In the genomic region with DNA sequence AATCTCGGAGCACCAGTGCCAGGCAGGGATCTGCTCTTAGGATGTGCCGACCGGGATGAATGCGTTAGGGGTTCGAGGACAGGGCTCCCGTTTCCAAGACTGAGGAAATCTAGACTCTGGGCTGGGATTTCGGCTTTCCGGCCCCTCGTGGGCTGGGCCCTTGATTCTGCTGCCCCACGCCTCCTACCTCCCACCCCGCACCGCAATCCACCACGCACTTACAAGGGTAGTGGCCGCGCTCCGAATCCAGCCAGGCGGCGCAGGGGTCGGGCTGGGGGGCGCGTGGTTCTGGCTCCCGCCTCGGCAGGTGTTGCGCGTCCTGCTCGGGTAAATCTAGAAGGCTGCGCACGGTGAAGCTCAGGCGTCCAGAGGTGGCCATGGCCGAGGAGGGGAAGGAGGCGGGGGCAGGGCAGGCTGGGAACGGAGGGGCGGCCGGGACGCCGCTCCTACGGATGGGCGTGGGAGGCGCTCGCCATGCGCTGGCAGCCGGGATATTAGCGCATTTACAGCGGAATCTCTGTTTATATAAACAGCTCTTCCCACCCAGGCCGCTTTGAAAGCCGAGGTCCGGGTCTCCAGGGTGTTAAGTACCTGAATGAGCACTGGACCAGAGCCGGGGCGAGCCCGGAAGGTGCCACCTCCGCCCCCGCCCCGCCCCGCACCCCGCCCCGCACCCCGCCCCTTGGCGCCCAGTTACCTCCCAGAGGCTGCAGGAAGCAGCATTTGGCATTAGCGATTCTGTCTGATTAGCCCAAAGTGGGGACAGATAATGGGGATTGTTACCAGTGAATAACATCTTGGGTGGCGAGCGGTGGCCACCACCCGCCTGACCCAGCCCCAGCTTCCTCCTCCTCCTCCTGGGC, we compare ENCODE assay signal across 9 cellular contexts. TPM values are rescaled to one million over a fixed set of nuclear protein-coding genes. Genes with fewer than 3 reads are reported as not detected.
DNase-seq lines count a peak whose midpoint lies in the region; ATAC-seq and TF ChIP-seq lines count a peak whose summit lies in the region.
"Had no signal": no experiment of that assay in that cellular context is flagged by ENCODE, and none has a peak within 500 bp of the region (broad histone marks: within the 10 kb centered on the region; RNA-seq: fewer than 3 reads in every experiment).

A gene (minus strand): TSS at position 604 of the 863 bp plus-strand sequence. CDS start 225 bp downstream, at position 379.

- no peak within 1 kb of the TSS for H3K27ac ChIP-seq in iPS-20b (ENCODE audit: low read length)
- no peak within 1 kb of the TSS for H3K27ac ChIP-seq in suprapubic skin

- H3K27me3 Mint-ChIP-seq in naive thymus-derived CD8-positive, alpha-beta T cell: peaks cover 11 to 67% (median 47%) of the 10 kb centered on the region in 5 donors

- no peak for TF ChIP-seq EP300 in suprapubic skin (IDR thresholded peaks at IDR 0.05)

- H3K36me3 Mint-ChIP-seq in naive thymus-derived CD8-positive, alpha-beta T cell: peaks cover 0 to 4% (median 0%) of the 10 kb centered on the region in 3 donors
- H3K36me3 Mint-ChIP-seq: CD4-positive, CD25-positive, alpha-beta regulatory T cell had no signal

- H3K36me3 ChIP-seq in iPS-20b (ENCODE audit: insufficient read depth, low read depth, low read length): no peaks in the 10 kb centered on the region
- no peaks in the 10 kb centered on the region for H3K36me3 ChIP-seq in suprapubic skin

- TF ChIP-seq CTCF in suprapubic skin (IDR thresholded peaks at IDR 0.05): no peak

- DNase-seq in NCI-H82 (lab: John Stamatoyannopoulos, UW) (peak; percentile 3), NCI-H82 treated with DMSO at 0.1 percent for 48 hours (lab: John Stamatoyannopoulos, UW; ENCODE audit: unreplicated experiment) (no peak), SW480 (ENCODE audit: low spot score) (peak; percentile 25), suprapubic skin (ENCODE audit: low spot score in 2 of 2) (no peak), T-helper 1 cell (no peak)
- no peak for DNase-seq in naive thymus-derived CD8-positive, alpha-beta T cell
- no peak for DNase-seq in activated CD4-positive, CD25-positive, alpha-beta regulatory T cell (lab: John Stamatoyannopoulos, UW)
- DNase-seq: CD4-positive, CD25-positive, alpha-beta regulatory T cell had no signal

- 3% methylated on average over 43 of the region's 62 CpGs for WGBS in suprapubic skin

- no peaks in the 10 kb centered on the region; the same call in 1 of the 2 replicates for H3K9me3 ChIP-seq in iPS-20b (ENCODE audit: insufficient read depth, low read depth, low read length)
- no peaks in the 10 kb centered on the region for H3K9me3 ChIP-seq in suprapubic skin

- H3K27ac Mint-ChIP-seq in naive thymus-derived CD8-positive, alpha-beta T cell: no peak within 1 kb of the TSS
- H3K27ac Mint-ChIP-seq: CD4-positive, CD25-positive, alpha-beta regulatory T cell had no signal

- H3K9me3 Mint-ChIP-seq in naive thymus-derived CD8-positive, alpha-beta T cell: no peaks in the 10 kb centered on the region

- H3K4me1 ChIP-seq in iPS-20b (ENCODE audit: insufficient read depth, low read length) (no peaks in the 10 kb centered on the region), suprapubic skin (peaks cover 27% of the 10 kb centered on the region)

- H3K4me3 ChIP-seq in iPS-20b (ENCODE audit: low read length) (peak within 1 kb of the TSS; percentile 46; the same call in 1 of the 2 replicates), suprapubic skin (peak within 1 kb of the TSS; percentile 53)

- no peak for TF ChIP-seq POLR2A in suprapubic skin (IDR thresholded peaks at IDR 0.05)

- peaks cover 0 to 3% (median under 1%) of the 10 kb centered on the region in 4 donors for H3K4me1 Mint-ChIP-seq in naive thymus-derived CD8-positive, alpha-beta T cell

- ATAC-seq in naive thymus-derived CD8-positive, alpha-beta T cell: no peak

- H3K27me3 ChIP-seq in iPS-20b (ENCODE audit: insufficient read depth, low read length) (peaks cover 100% of the 10 kb centered on the region), suprapubic skin (peaks cover 87% of the 10 kb centered on the region)

- peak within 1 kb of the TSS in 2 of 10 donors; percentile 10 to 33 for H3K4me3 Mint-ChIP-seq in naive thymus-derived CD8-positive, alpha-beta T cell
- H3K4me3 Mint-ChIP-seq: CD4-positive, CD25-positive, alpha-beta regulatory T cell had no signal

- no peak within 1 kb of the TSS for H3K9ac ChIP-seq in iPS-20b (ENCODE audit: low read depth, low read length)

- POLR2A ChIA-PET in naive thymus-derived CD8-positive, alpha-beta T cell (lab: Charles Lee): no interaction called here

RNA-seq across cellular contexts. Expression of the gene that starts here (rescaled TPM):
- total RNA-seq in suprapubic skin: under 1 TPM in 1 of 4 donors, not detected in 3; 0.51 TPM
- total RNA-seq in naive thymus-derived CD8-positive, alpha-beta T cell: not detected
- polyA plus RNA-seq in naive thymus-derived CD8-positive, alpha-beta T cell: not detected
- total RNA-seq: CD4-positive, CD25-positive, alpha-beta regulatory T cell had no signal
- polyA plus RNA-seq: CD4-positive, CD25-positive, alpha-beta regulatory T cell had no signal

Comparison
In these comparisons a context has a peak if more than half of its experiments do, and no peak if none do; other contexts are left out.
1. DNase-seq: peak in NCI-H82 (single experiment) and SW480 (single experiment); none in NCI-H82 treated with DMSO at 0.1 percent for 48 hours (single experiment), suprapubic skin (0 of 2), naive thymus-derived CD8-positive, alpha-beta T cell (0 of 10), activated CD4-positive, CD25-positive, alpha-beta regulatory T cell (0 of 4) and T-helper 1 cell (0 of 5).